Comparison of ENCODE assay signal across 1 cellular context in the genomic region with DNA sequence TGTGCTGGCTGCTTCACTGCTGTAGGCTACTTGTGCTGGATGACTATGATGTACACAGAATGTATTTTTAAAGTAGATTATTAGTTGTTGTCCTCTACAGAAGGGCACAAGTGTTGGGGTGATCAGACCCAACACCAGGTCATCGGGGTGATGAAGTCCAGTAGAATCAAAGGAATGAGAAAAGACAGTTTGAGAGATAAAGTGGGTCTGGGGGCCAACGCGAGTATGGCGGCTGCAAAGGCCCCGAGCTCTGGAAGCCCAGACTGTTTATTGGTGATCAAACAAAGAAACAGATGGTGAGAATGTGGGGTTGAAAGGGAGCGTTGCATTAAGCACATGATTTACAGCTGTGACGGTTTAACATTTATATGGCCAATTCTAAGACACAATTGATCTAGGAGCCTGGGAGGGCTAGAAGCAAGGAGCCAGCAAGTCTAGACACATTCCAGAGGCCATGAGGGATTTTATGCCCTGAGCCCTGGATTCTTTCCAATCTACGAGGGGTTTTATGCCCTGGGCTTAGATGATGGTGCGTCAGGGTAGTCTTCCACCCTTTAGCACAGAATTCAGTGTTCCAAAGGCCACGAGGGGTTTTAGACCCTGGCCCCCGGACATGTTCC.
TF ChIP-seq lines count a peak whose summit lies in the region.

No MANE protein-coding gene starts in this region.

TF ChIP-seq in GM12878, 131 proteins besides CTCF, POLR2A, EP300 and RAD21:
- TF ChIP-seq, protein P1, sequence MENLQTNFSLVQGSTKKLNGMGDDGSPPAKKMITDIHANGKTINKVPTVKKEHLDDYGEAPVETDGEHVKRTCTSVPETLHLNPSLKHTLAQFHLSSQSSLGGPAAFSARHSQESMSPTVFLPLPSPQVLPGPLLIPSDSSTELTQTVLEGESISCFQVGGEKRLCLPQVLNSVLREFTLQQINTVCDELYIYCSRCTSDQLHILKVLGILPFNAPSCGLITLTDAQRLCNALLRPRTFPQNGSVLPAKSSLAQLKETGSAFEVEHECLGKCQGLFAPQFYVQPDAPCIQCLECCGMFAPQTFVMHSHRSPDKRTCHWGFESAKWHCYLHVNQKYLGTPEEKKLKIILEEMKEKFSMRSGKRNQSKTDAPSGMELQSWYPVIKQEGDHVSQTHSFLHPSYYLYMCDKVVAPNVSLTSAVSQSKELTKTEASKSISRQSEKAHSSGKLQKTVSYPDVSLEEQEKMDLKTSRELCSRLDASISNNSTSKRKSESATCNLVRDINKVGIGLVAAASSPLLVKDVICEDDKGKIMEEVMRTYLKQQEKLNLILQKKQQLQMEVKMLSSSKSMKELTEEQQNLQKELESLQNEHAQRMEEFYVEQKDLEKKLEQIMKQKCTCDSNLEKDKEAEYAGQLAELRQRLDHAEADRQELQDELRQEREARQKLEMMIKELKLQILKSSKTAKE (IDR thresholded peaks at IDR 0.05; ENCODE audit: low read depth, poor library complexity, severe bottlenecking): no peak
- TF ChIP-seq ZNF207 (IDR thresholded peaks at IDR 0.05; ENCODE audit: borderline replicate concordance) (no peak), FOXM1 (IDR thresholded peaks at IDR 0.05; ENCODE audit: low read depth, low read length) (no peak), IKZF1 (conservative IDR thresholded peaks at IDR 0.05) (no peak)
- TF ChIP-seq, protein P2, sequence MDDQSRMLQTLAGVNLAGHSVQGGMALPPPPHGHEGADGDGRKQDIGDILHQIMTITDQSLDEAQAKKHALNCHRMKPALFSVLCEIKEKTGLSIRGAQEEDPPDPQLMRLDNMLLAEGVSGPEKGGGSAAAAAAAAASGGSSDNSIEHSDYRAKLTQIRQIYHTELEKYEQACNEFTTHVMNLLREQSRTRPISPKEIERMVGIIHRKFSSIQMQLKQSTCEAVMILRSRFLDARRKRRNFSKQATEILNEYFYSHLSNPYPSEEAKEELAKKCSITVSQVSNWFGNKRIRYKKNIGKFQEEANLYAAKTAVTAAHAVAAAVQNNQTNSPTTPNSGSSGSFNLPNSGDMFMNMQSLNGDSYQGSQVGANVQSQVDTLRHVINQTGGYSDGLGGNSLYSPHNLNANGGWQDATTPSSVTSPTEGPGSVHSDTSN (IDR thresholded peaks at IDR 0.05; ENCODE audit: insufficient replicate concordance, low read depth, low read length): no peak
